ENCODE assay signal across 15 cellular contexts in genomic region chr11:116955548-116955947, GRCh38.
A peak's percentile ranks its signal among the peaks of the same experiment; 100 is the strongest.
DNase-seq lines count a peak whose midpoint lies in the region; ATAC-seq lines count a peak whose summit lies in the region.
"Had no signal": no experiment of that assay in that cellular context is flagged by ENCODE, and none has a peak within 500 bp of the region (broad histone marks: within the 10 kb centered on the region; RNA-seq: fewer than 3 reads in every experiment).

No MANE protein-coding gene starts in this region.

- H3K27ac Mint-ChIP-seq in T-cell = peak overlapping the region; percentile 79 to 86

- H3K4me1 ChIP-seq in right cardiac atrium (ENCODE audit: control insufficient read depth, insufficient read depth, low read length) (peaks cover 2% of the 10 kb centered on the region), skeletal muscle tissue (ENCODE audit: control insufficient read depth in 3 of 3, insufficient read depth in 3 of 3, low read length in 3 of 3) (peaks cover 10 to 15% (median 15%) of the 10 kb centered on the region in 3 donors)

- peaks cover 33 to 64% (median 55%) of the 10 kb centered on the region in 3 donors for H3K4me1 Mint-ChIP-seq in T-cell

- no peak overlapping the region for H3K4me3 Mint-ChIP-seq in T-cell
- H3K4me3 Mint-ChIP-seq: stimulated activated naive CD8-positive, alpha-beta T cell treated with anti-CD3 and anti-CD28 coated beads, Interleukin-15, Interleukin-2, amounts not matched to agents 100 ng/mL and 50 ng/mL, for 24 hours had no signal

- peaks cover 0 to 3% (median 0%) of the 10 kb centered on the region in 3 donors for H3K36me3 ChIP-seq in skeletal muscle tissue (ENCODE audit: control insufficient read depth in 3 of 3, insufficient read depth in 3 of 3, low read length in 3 of 3)

- POLR2A ChIA-PET in T-cell (lab: Charles Lee) = interaction anchor here (0.6 to 0.9 kb wide), 4 partner anchors 25 to 141 kb away, joined by 3 to 4 read pairs (median 4); no protein-coding TSS in a partner anchor

- H3K4me3 ChIP-seq in right cardiac atrium (ENCODE audit: low read length) (no peak overlapping the region), skeletal muscle tissue (ENCODE audit: low read length in 3 of 3) (peak overlapping the region in 1 of 3 donors; percentile 9)
- H3K4me3 ChIP-seq: upper lobe of left lung had no signal

- no peaks in the 10 kb centered on the region for H3K27me3 Mint-ChIP-seq in T-cell
- H3K27me3 Mint-ChIP-seq: stimulated activated naive CD8-positive, alpha-beta T cell treated with anti-CD3 and anti-CD28 coated beads, Interleukin-15, Interleukin-2, amounts not matched to agents 100 ng/mL and 50 ng/mL, for 24 hours had no signal

- WGBS in right cardiac atrium = 79% methylated on average over 3 of the region's 3 CpGs

- CTCF ChIA-PET in T-cell (lab: Charles Lee) = interaction anchor here in 1 of 2 donors (0.9 to 1.1 kb wide), 5 partner anchors 10 to 164 kb away, joined by 3 to 5 read pairs (median 4); partner anchors contain the start of gene APOA5

- in situ Hi-C loops in G401 (cut with HindIII; ENCODE audit: low sequenced_read_pairs) = no loop called here

- intact Hi-C loops in right cardiac atrium (cut with DNase I) = no loop called here

- no peaks in the 10 kb centered on the region for H3K27me3 ChIP-seq in right cardiac atrium (ENCODE audit: control insufficient read depth, insufficient read depth)
- H3K27me3 ChIP-seq in skeletal muscle tissue (ENCODE audit: control insufficient read depth in 3 of 3, insufficient read depth in 3 of 3, low read length in 3 of 3) = no peaks in the 10 kb centered on the region
- H3K27me3 ChIP-seq: upper lobe of left lung had no signal

- DNase-seq in G401 (ENCODE audit: low spot score) (peak; percentile 38), T-cell (no peak), right cardiac atrium (no peak), SW480 (ENCODE audit: low spot score) (no peak), EL (no peak), NCI-H2107 treated with DMSO at 0.1 percent for 48 hours (lab: John Stamatoyannopoulos, UW; ENCODE audit: unreplicated experiment) (no peak)
- DNase-seq: activated effector memory CD4-positive, alpha-beta T cell treated with Interleukin-2 at 50 U/mL for 16 hours; AML-193; NCI-H524; occipital lobe; upper lobe of left lung had no signal

- no peak overlapping the region for H3K9ac ChIP-seq in skeletal muscle tissue (ENCODE audit: low read depth in 1 of 3, low read length in 3 of 3)

- H3K9me3 Mint-ChIP-seq in T-cell = no peaks in the 10 kb centered on the region
- H3K9me3 Mint-ChIP-seq: stimulated activated naive CD8-positive, alpha-beta T cell treated with anti-CD3 and anti-CD28 coated beads, Interleukin-15, Interleukin-2, amounts not matched to agents 100 ng/mL and 50 ng/mL, for 24 hours had no signal

- ATAC-seq in T-cell (replicated peaks in 1 of 4) (peak in 2 of 4 experiments; percentile 70), right cardiac atrium (no peak)
- ATAC-seq: activated CD4-positive, CD25-positive, alpha-beta regulatory T cell treated with anti-CD3 and anti-CD28 coated beads, Interleukin-2, amount 50 U/mL, for 24 hours; esophagus mucosa had no signal

- peak overlapping the region; percentile 62 for H3K27ac ChIP-seq in right cardiac atrium (ENCODE audit: low read length)
- H3K27ac ChIP-seq in skeletal muscle tissue (ENCODE audit: low read depth, low read length) = peak overlapping the region; percentile 69
- H3K27ac ChIP-seq: upper lobe of left lung had no signal

- no peaks in the 10 kb centered on the region for H3K9me3 ChIP-seq in right cardiac atrium (ENCODE audit: control insufficient read depth, low read length)
- no peaks in the 10 kb centered on the region for H3K9me3 ChIP-seq in skeletal muscle tissue (ENCODE audit: control insufficient read depth in 3 of 3, low read length in 3 of 3)
- H3K9me3 ChIP-seq: upper lobe of left lung had no signal

- H3K36me3 Mint-ChIP-seq in T-cell = peaks cover 39% of the 10 kb centered on the region
